In genomic region chr1:89552481-89553194, GRCh38 we compare ENCODE assay signal across 8 cellular contexts. TPM values are rescaled to one million over a fixed set of nuclear protein-coding genes. Genes with fewer than 3 reads are reported as not detected.
DNase-seq lines count a peak whose midpoint lies in the region; ATAC-seq and TF ChIP-seq lines count a peak whose summit lies in the region.

No MANE protein-coding gene starts in this region.

- ATAC-seq in stimulated activated naive CD8-positive, alpha-beta T cell treated with anti-CD3 and anti-CD28 coated beads, Interleukin-15, Interleukin-2, amounts not matched to agents 100 U/mL and 50 U/mL, for 24 hours = no peak
- peak; percentile 77 for ATAC-seq in HG02981 (IDR thresholded peaks at IDR 0.05; ENCODE audit: unreplicated experiment)
- ATAC-seq in natural killer cell treated with Interleukin-12 subunit alpha and Interleukin-12 subunit beta and Interleukin-15 and Interleukin-18, amount 100 ng/mL, for 72 hours = peak; percentile 65 to 74

- peak overlapping the region; percentile 84 for H3K27ac Mint-ChIP-seq in stimulated activated naive CD8-positive, alpha-beta T cell treated with anti-CD3 and anti-CD28 coated beads, Interleukin-15, Interleukin-2, amounts not matched to agents 100 ng/mL and 50 ng/mL, for 24 hours
- peak overlapping the region; percentile 73 to 90 for H3K27ac Mint-ChIP-seq in natural killer cell treated with Interleukin-12 subunit alpha and Interleukin-12 subunit beta and Interleukin-15 and Interleukin-18, amount 100 ng/mL, for 72 hours

- TF ChIP-seq CTCF in choroid plexus epithelial cell (conservative IDR thresholded peaks at IDR 0.05; ENCODE audit: low read depth, low read length) = no peak

- H3K4me1 Mint-ChIP-seq in stimulated activated naive CD8-positive, alpha-beta T cell treated with anti-CD3 and anti-CD28 coated beads, Interleukin-15, Interleukin-2, amounts not matched to agents 100 ng/mL and 50 ng/mL, for 24 hours (ENCODE audit: low read depth) = peaks cover 92% of the 10 kb centered on the region
- peaks cover 21% of the 10 kb centered on the region in 2 donors for H3K4me1 Mint-ChIP-seq in natural killer cell treated with Interleukin-12 subunit alpha and Interleukin-12 subunit beta and Interleukin-15 and Interleukin-18, amount 100 ng/mL, for 72 hours (ENCODE audit: low read depth in 2 of 2)

- H3K4me3 Mint-ChIP-seq in stimulated activated naive CD8-positive, alpha-beta T cell treated with anti-CD3 and anti-CD28 coated beads, Interleukin-15, Interleukin-2, amounts not matched to agents 100 ng/mL and 50 ng/mL, for 24 hours = peak overlapping the region; percentile 52
- peak overlapping the region; percentile 61 for H3K4me3 Mint-ChIP-seq in natural killer cell treated with Interleukin-12 subunit alpha and Interleukin-12 subunit beta and Interleukin-15 and Interleukin-18, amount 100 ng/mL, for 72 hours

- H3K4me3 ChIP-seq in choroid plexus epithelial cell (ENCODE audit: low read depth, low read length) = no peak overlapping the region

- no peaks in the 10 kb centered on the region for H3K9me3 Mint-ChIP-seq in stimulated activated naive CD8-positive, alpha-beta T cell treated with anti-CD3 and anti-CD28 coated beads, Interleukin-15, Interleukin-2, amounts not matched to agents 100 ng/mL and 50 ng/mL, for 24 hours
- H3K9me3 Mint-ChIP-seq in natural killer cell treated with Interleukin-12 subunit alpha and Interleukin-12 subunit beta and Interleukin-15 and Interleukin-18, amount 100 ng/mL, for 72 hours = no peaks in the 10 kb centered on the region

- H3K27me3 Mint-ChIP-seq in stimulated activated naive CD8-positive, alpha-beta T cell treated with anti-CD3 and anti-CD28 coated beads, Interleukin-15, Interleukin-2, amounts not matched to agents 100 ng/mL and 50 ng/mL, for 24 hours = no peaks in the 10 kb centered on the region
- H3K27me3 Mint-ChIP-seq in natural killer cell treated with Interleukin-12 subunit alpha and Interleukin-12 subunit beta and Interleukin-15 and Interleukin-18, amount 100 ng/mL, for 72 hours = no peaks in the 10 kb centered on the region

- peaks cover 90% of the 10 kb centered on the region for H3K36me3 Mint-ChIP-seq in stimulated activated naive CD8-positive, alpha-beta T cell treated with anti-CD3 and anti-CD28 coated beads, Interleukin-15, Interleukin-2, amounts not matched to agents 100 ng/mL and 50 ng/mL, for 24 hours (ENCODE audit: low read depth)
- H3K36me3 Mint-ChIP-seq in natural killer cell treated with Interleukin-12 subunit alpha and Interleukin-12 subunit beta and Interleukin-15 and Interleukin-18, amount 100 ng/mL, for 72 hours = no peaks in the 10 kb centered on the region

- no peak for DNase-seq in stimulated activated naive CD8-positive, alpha-beta T cell treated with anti-CD3 and anti-CD28 coated beads, Interleukin-15, Interleukin-2, amounts not matched to agents 100 U/mL and 50 U/mL, for 24 hours
- DNase-seq in NCI-H510A (lab: John Stamatoyannopoulos, UW) (peak; percentile 54), choroid plexus epithelial cell (ENCODE audit: low read depth) (peak; percentile 57), GOT3 (lab: John Stamatoyannopoulos, UW) (no peak), inferior parietal cortex (ENCODE audit: extremely low spot score) (no peak)
- DNase-seq in natural killer cell treated with Interleukin-12 subunit alpha and Interleukin-12 subunit beta and Interleukin-15 and Interleukin-18, amount 100 ng/mL, for 72 hours (ENCODE audit: low spot score) = no peak

RNA-seq across cellular contexts. Expression of gene LRRC8B, which starts 28.0 kb away (rescaled TPM):
- total RNA-seq in natural killer cell treated with Interleukin-12 subunit alpha and Interleukin-12 subunit beta and Interleukin-15 and Interleukin-18, amount 100 ng/mL, for 72 hours = 10 to 100 TPM; 11.1 to 15.3 TPM

Comparison
In these comparisons a context has a peak if more than half of its experiments do, and no peak if none do; other contexts are left out.
1. DNase-seq: peak in NCI-H510A (single experiment) and choroid plexus epithelial cell (single experiment); none in stimulated activated naive CD8-positive, alpha-beta T cell treated with anti-CD3 and anti-CD28 coated beads, Interleukin-15, Interleukin-2, amounts not matched to agents 100 U/mL and 50 U/mL, for 24 hours (single experiment), natural killer cell treated with Interleukin-12 subunit alpha and Interleukin-12 subunit beta and Interleukin-15 and Interleukin-18, amount 100 ng/mL, for 72 hours (single experiment), GOT3 (single experiment) and inferior parietal cortex (single experiment).